In genomic region chr1:29681416-29681815, GRCh38 we compare ENCODE assay signal across 8 cellular contexts.
A peak's percentile ranks its signal among the peaks of the same experiment; 100 is the strongest.
DNase-seq lines count a peak whose midpoint lies in the region; ATAC-seq and TF ChIP-seq lines count a peak whose summit lies in the region.
"Not testable (repeated sequence)": the region's sequence is repeated elsewhere in the genome, so short reads cannot be mapped to it uniquely, and the experiment has no call there.

No MANE protein-coding gene starts in this region.

- not testable (repeated sequence) for H3K36me3 ChIP-seq in H7 (replicated peaks; ENCODE audit: control insufficient read depth, insufficient read depth, low read length)

- not testable (repeated sequence) for H3K27me3 ChIP-seq in H7 (ENCODE audit: control insufficient read depth, insufficient read depth, low read length)

- ATAC-seq in left lobe of liver = not testable (repeated sequence)

- H3K9me3 Mint-ChIP-seq in activated CD4-positive, alpha-beta T cell treated with anti-CD3 and anti-CD28 coated beads, Interleukin-2, amount 10 ng/mL, durations not matched to agents 24 days and 14 days; brain; osteocyte (ENCODE audit: unreplicated experiment): not testable (repeated sequence)

- not testable (repeated sequence) for H3K4me1 Mint-ChIP-seq in activated CD4-positive, alpha-beta T cell treated with anti-CD3 and anti-CD28 coated beads, Interleukin-2, amount 10 ng/mL, durations not matched to agents 24 days and 14 days; osteocyte (ENCODE audit: unreplicated experiment)
- H3K4me1 Mint-ChIP-seq in brain = peaks cover 71% of the 10 kb centered on the region

- not testable (repeated sequence) for H3K27ac Mint-ChIP-seq in activated CD4-positive, alpha-beta T cell treated with anti-CD3 and anti-CD28 coated beads, Interleukin-2, amount 10 ng/mL, durations not matched to agents 24 days and 14 days; osteocyte (ENCODE audit: unreplicated experiment)
- peak overlapping the region in 3 of 5 experiments; percentile 10 to 98 (median 86) for H3K27ac Mint-ChIP-seq in brain

- not testable (repeated sequence) for H3K4me3 ChIP-seq in H7 (ENCODE audit: insufficient read depth, low read depth, low read length)

- not testable (repeated sequence) for H3K27me3 Mint-ChIP-seq in activated CD4-positive, alpha-beta T cell treated with anti-CD3 and anti-CD28 coated beads, Interleukin-2, amount 10 ng/mL, durations not matched to agents 24 days and 14 days; osteocyte (ENCODE audit: unreplicated experiment)
- H3K27me3 Mint-ChIP-seq in brain = peaks cover 10% of the 10 kb centered on the region

- H3K36me3 Mint-ChIP-seq in activated CD4-positive, alpha-beta T cell treated with anti-CD3 and anti-CD28 coated beads, Interleukin-2, amount 10 ng/mL, durations not matched to agents 24 days and 14 days (ENCODE audit: low read depth); brain; osteocyte (ENCODE audit: unreplicated experiment): not testable (repeated sequence)

- intact Hi-C loops in activated CD4-positive, alpha-beta T cell treated with anti-CD3 and anti-CD28 coated beads, Interleukin-2, amount 10 ng/mL, durations not matched to agents 24 days and 14 days (cut with micrococcal nuclease) = not testable (repeated sequence)

- DNase-seq in H7 (peak; percentile 5), NCI-H1417 (lab: John Stamatoyannopoulos, UW) (peak in 2 of 3 experiments; percentile 17 to 53), NCI-H69 (lab: John Stamatoyannopoulos, UW) (peak; percentile 24), left lobe of liver (ENCODE audit: low spot score) (peak; percentile 11), osteocyte (ENCODE audit: extremely low spot score, unreplicated experiment) (peak; percentile 56), ureter (ENCODE audit: low spot score) (peak; percentile 30)
- peak; percentile 22 for DNase-seq in activated CD4-positive, alpha-beta T cell treated with anti-CD3 and anti-CD28 coated beads, Interleukin-2, amount 10 ng/mL, durations not matched to agents 24 days and 14 days

- not testable (repeated sequence) for H3K4me3 Mint-ChIP-seq in activated CD4-positive, alpha-beta T cell treated with anti-CD3 and anti-CD28 coated beads, Interleukin-2, amount 10 ng/mL, durations not matched to agents 24 days and 14 days; osteocyte (ENCODE audit: unreplicated experiment)
- H3K4me3 Mint-ChIP-seq in brain = peak overlapping the region in 1 of 5 experiments; percentile 8

- TF ChIP-seq CTCF in brain (conservative IDR thresholded peaks at IDR 0.05); osteocyte (IDR thresholded peaks at IDR 0.05): not testable (repeated sequence)

Comparison
In these comparisons a context has a peak if more than half of its experiments do, and no peak if none do; other contexts are left out.
1. DNase-seq: peak in every context shown above with its lines; median percentile 56 in osteocyte; 35 in NCI-H1417; 30 in ureter; 24 in NCI-H69; 22 in activated CD4-positive, alpha-beta T cell treated with anti-CD3 and anti-CD28 coated beads, Interleukin-2, amount 10 ng/mL, durations not matched to agents 24 days and 14 days; 11 in left lobe of liver; 5 in H7.